10 cellular contexts compared by ENCODE assay signal in the genomic region with DNA sequence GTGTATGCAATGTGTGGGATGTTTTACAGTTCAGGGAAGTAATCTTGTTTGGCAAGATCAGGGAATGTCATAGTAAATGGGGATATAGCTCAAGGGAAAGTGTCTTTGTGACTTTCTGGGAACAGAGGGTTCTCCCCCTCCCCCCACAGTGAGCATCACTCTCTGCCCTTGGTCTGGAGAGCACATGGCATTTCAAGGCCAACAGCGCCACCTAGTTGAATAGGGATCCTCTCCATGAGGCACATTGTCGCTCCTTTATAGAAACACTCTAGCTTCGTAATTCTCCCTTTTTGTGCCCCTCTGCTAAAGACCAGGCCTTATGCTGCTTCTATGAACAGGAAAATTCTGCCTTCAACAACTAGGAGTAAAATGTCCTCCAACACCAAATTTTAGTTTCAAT. TPM values are rescaled to one million over a fixed set of nuclear protein-coding genes. Genes with fewer than 3 reads are reported as not detected.
DNase-seq lines count a peak whose midpoint lies in the region; ATAC-seq and TF ChIP-seq lines count a peak whose summit lies in the region.
"Had no signal": no experiment of that assay in that cellular context is flagged by ENCODE, and none has a peak within 500 bp of the region (broad histone marks: within the 10 kb centered on the region; RNA-seq: fewer than 3 reads in every experiment).

No MANE protein-coding gene starts in this region.

- CTCF ChIA-PET in CD8-positive, alpha-beta T cell (lab: Charles Lee) = no interaction called here

- TF ChIP-seq POLR2A in vagina (IDR thresholded peaks at IDR 0.05) = no peak

- DNase-seq in NCI-H69 (lab: John Stamatoyannopoulos, UW) (peak; percentile 5), epithelial cell of proximal tubule (ENCODE audit: low read depth) (no peak), kidney tubule cell (ENCODE audit: low spot score) (no peak), T-helper 17 cell (no peak), vagina (ENCODE audit: extremely low spot score in 2 of 2) (no peak)
- DNase-seq in CD8-positive, alpha-beta T cell = no peak

- TF ChIP-seq CTCF in C4-2B (conservative IDR thresholded peaks at IDR 0.05) = peak; percentile 45
- TF ChIP-seq CTCF in GM12874 (IDR thresholded peaks at IDR 0.05; ENCODE audit: insufficient read depth, low read depth, low read length) = peak; percentile 18; the same call in 1 of the 2 replicates
- peak; percentile 24 for TF ChIP-seq CTCF in epithelial cell of proximal tubule (conservative IDR thresholded peaks at IDR 0.05; ENCODE audit: low read depth, low read length)
- no peak for TF ChIP-seq CTCF in CD8-positive, alpha-beta T cell (IDR thresholded peaks at IDR 0.05)
- no peak for TF ChIP-seq CTCF in vagina (IDR thresholded peaks at IDR 0.05)

- intact Hi-C loops in CD8-positive, alpha-beta T cell (cut with DNase I, micrococcal nuclease) = no loop called here
- intact Hi-C loops in vagina (cut with DNase I) = no loop called here

- POLR2A ChIA-PET in CD8-positive, alpha-beta T cell (lab: Charles Lee) = no interaction called here

- ATAC-seq in CD8-positive, alpha-beta T cell = no peak
- ATAC-seq in T-helper 17 cell = no peak

- H3K27ac ChIP-seq in C4-2B (no peak overlapping the region), vagina (no peak overlapping the region)
- H3K27ac ChIP-seq in CD8-positive, alpha-beta T cell (ENCODE audit: low read depth, low read length) = no peak overlapping the region
- H3K27ac ChIP-seq: KMS-11 had no signal

- no peaks in the 10 kb centered on the region for H3K36me3 ChIP-seq in CD8-positive, alpha-beta T cell (ENCODE audit: insufficient read depth, low read length)
- no peaks in the 10 kb centered on the region for H3K36me3 ChIP-seq in vagina

- peaks cover 13% of the 10 kb centered on the region for H3K27me3 Mint-ChIP-seq in CD8-positive, alpha-beta T cell (ENCODE audit: low read depth)
- peaks cover under 1% of the 10 kb centered on the region for H3K27me3 Mint-ChIP-seq in T-helper 17 cell

- H3K4me3 Mint-ChIP-seq in CD8-positive, alpha-beta T cell = no peak overlapping the region
- no peak overlapping the region for H3K4me3 Mint-ChIP-seq in T-helper 17 cell
- H3K4me3 Mint-ChIP-seq: stimulated activated naive CD8-positive, alpha-beta T cell treated with anti-CD3 and anti-CD28 coated beads, Interleukin-15, Interleukin-2, amounts not matched to agents 100 ng/mL and 50 ng/mL, for 24 hours had no signal

- no peak overlapping the region for H3K4me3 ChIP-seq in epithelial cell of proximal tubule (ENCODE audit: low read depth, low read length)
- no peak overlapping the region for H3K4me3 ChIP-seq in CD8-positive, alpha-beta T cell (ENCODE audit: low read depth, low read length)
- no peak overlapping the region for H3K4me3 ChIP-seq in vagina

- no peaks in the 10 kb centered on the region for H3K36me3 Mint-ChIP-seq in CD8-positive, alpha-beta T cell
- H3K36me3 Mint-ChIP-seq in T-helper 17 cell (ENCODE audit: low read depth) = no peaks in the 10 kb centered on the region

- H3K27ac Mint-ChIP-seq in CD8-positive, alpha-beta T cell = no peak overlapping the region
- no peak overlapping the region for H3K27ac Mint-ChIP-seq in T-helper 17 cell
- H3K27ac Mint-ChIP-seq: stimulated activated naive CD8-positive, alpha-beta T cell treated with anti-CD3 and anti-CD28 coated beads, Interleukin-15, Interleukin-2, amounts not matched to agents 100 ng/mL and 50 ng/mL, for 24 hours had no signal

- H3K27me3 ChIP-seq in CD8-positive, alpha-beta T cell (ENCODE audit: insufficient read depth, low read length) = no peaks in the 10 kb centered on the region
- no peaks in the 10 kb centered on the region for H3K27me3 ChIP-seq in vagina

- no peaks in the 10 kb centered on the region for H3K4me1 Mint-ChIP-seq in CD8-positive, alpha-beta T cell (ENCODE audit: low read depth)
- no peaks in the 10 kb centered on the region for H3K4me1 Mint-ChIP-seq in T-helper 17 cell

- H3K9me3 ChIP-seq in CD8-positive, alpha-beta T cell (ENCODE audit: low read length) = peaks cover 8% of the 10 kb centered on the region
- peaks cover 5% of the 10 kb centered on the region for H3K9me3 ChIP-seq in T-helper 17 cell (ENCODE audit: control insufficient read depth, low read length, poor library complexity, severe bottlenecking)
- no peaks in the 10 kb centered on the region for H3K9me3 ChIP-seq in vagina

- peaks cover 16% of the 10 kb centered on the region for H3K9me3 Mint-ChIP-seq in CD8-positive, alpha-beta T cell

- H3K4me1 ChIP-seq in CD8-positive, alpha-beta T cell (ENCODE audit: insufficient read depth, low read length) = no peaks in the 10 kb centered on the region
- no peaks in the 10 kb centered on the region for H3K4me1 ChIP-seq in vagina

RNA-seq across cellular contexts. Expression of a gene that starts 37.1 kb away (rescaled TPM):
- total RNA-seq in epithelial cell of proximal tubule (9.1 and 11.1 TPM in 2 replicates), T-helper 17 cell (not detected), vagina (8.1 TPM)
- not detected for total RNA-seq in CD8-positive, alpha-beta T cell

Comparison
In these comparisons a context has a peak if more than half of its experiments do, and no peak if none do; other contexts are left out.
1. CTCF ChIP-seq: peak in C4-2B (single experiment), GM12874 (single experiment) and epithelial cell of proximal tubule (single experiment); none in CD8-positive, alpha-beta T cell (single experiment) and vagina (0 of 3).